Comparison of ENCODE assay signal across 22 cellular contexts in the genomic region with DNA sequence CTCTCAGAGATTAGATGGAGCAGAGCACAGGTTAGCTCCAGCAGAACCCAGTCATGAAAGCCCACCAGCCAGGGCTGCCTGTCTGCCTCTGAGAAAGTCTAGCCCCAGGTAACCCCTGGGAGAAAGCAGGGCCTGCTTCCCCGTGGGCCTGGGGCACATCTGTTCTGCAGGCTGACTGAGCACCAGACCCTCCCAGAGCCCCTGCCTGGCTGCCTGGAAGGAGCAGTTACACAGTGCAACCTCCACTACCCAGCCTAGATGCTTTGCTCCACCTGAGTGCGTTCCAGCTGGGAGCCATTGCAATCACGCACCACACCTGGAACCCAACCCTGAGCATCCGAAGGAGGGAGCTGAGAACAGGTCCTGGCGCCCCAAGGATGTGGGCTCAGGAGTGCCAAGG. TPM values are rescaled to one million over a fixed set of nuclear protein-coding genes. Genes with fewer than 3 reads are reported as not detected.
DNase-seq lines count a peak whose midpoint lies in the region; ATAC-seq and TF ChIP-seq lines count a peak whose summit lies in the region.
"Had no signal": no experiment of that assay in that cellular context is flagged by ENCODE, and none has a peak within 500 bp of the region (broad histone marks: within the 10 kb centered on the region; RNA-seq: fewer than 3 reads in every experiment).

No MANE protein-coding gene starts in this region.

- CTCF ChIA-PET in HEK293T (lab: Yijun Ruan, JAX), result interaction anchor here (0.7 to 1.8 kb wide), 5 partner anchors 14 to 1363 kb away, joined by 3 to 8 read pairs (median 4); no protein-coding TSS in a partner anchor
- CTCF ChIA-PET in naive thymus-derived CD4-positive, alpha-beta T cell (lab: Charles Lee), result interaction anchor here (3.6 kb wide), 1 partner anchor 290 kb away, joined by 19 read pairs; no protein-coding TSS in a partner anchor

- no peaks in the 10 kb centered on the region for H3K36me3 ChIP-seq in GM23338 (ENCODE audit: insufficient read depth)
- no peaks in the 10 kb centered on the region for H3K36me3 ChIP-seq in neuron (ENCODE audit: insufficient read depth, low read length)
- no peaks in the 10 kb centered on the region for H3K36me3 ChIP-seq in naive thymus-derived CD4-positive, alpha-beta T cell (ENCODE audit: control insufficient read depth in 2 of 3, insufficient read depth in 3 of 3, low read length in 3 of 3)
- H3K36me3 ChIP-seq: HAP-1, heart left ventricle, SJCRH30, suprapubic skin had no signal

- no peak overlapping the region for H3K27ac Mint-ChIP-seq in GM23338
- no peak overlapping the region for H3K27ac Mint-ChIP-seq in naive thymus-derived CD4-positive, alpha-beta T cell
- H3K27ac Mint-ChIP-seq: activated naive CD4-positive, alpha-beta T cell treated with anti-CD3 and anti-CD28 coated beads, Interleukin-2, amount 50 U/mL, for 24 hours; nephron progenitor cell; stimulated activated memory B cell treated with anti-CD40 and anti-IgM and Interleukin-4, amounts not matched to agents 10 μg/mL and 1 μg/mL and 100 μg/mL, for 72 hours had no signal

- peak; percentile 5; the same call in 1 of the 3 replicates for ATAC-seq in GM23338
- peak; percentile 3 for ATAC-seq in HG02981 (IDR thresholded peaks at IDR 0.05; ENCODE audit: unreplicated experiment)
- ATAC-seq in naive thymus-derived CD4-positive, alpha-beta T cell, result no peak

- H3K27me3 Mint-ChIP-seq in GM23338 (ENCODE audit: insufficient read depth, low read depth, poor library complexity), result peaks cover 2% of the 10 kb centered on the region
- H3K27me3 Mint-ChIP-seq in naive thymus-derived CD4-positive, alpha-beta T cell, result peaks cover 16 to 60% (median 32%) of the 10 kb centered on the region in 5 donors

- H3K4me1 Mint-ChIP-seq in GM23338, result peaks cover 41% of the 10 kb centered on the region
- H3K4me1 Mint-ChIP-seq in naive thymus-derived CD4-positive, alpha-beta T cell, result peaks cover 0 to 25% (median 0%) of the 10 kb centered on the region in 7 donors
- H3K4me1 Mint-ChIP-seq: activated naive CD4-positive, alpha-beta T cell treated with anti-CD3 and anti-CD28 coated beads, Interleukin-2, amount 50 U/mL, for 24 hours; stimulated activated memory B cell treated with anti-CD40 and anti-IgM and Interleukin-4, amounts not matched to agents 10 μg/mL and 1 μg/mL and 100 μg/mL, for 72 hours had no signal

- no peak overlapping the region for H3K4me2 ChIP-seq in GM23338

- POLR2A ChIA-PET in HEK293T (lab: Yijun Ruan, JAX), result no interaction called here
- POLR2A ChIA-PET in naive thymus-derived CD4-positive, alpha-beta T cell (lab: Charles Lee), result interaction anchor here (1.0 kb wide), 1 partner anchor 289 kb away, joined by 3 read pairs; no protein-coding TSS in a partner anchor

- H3K27ac ChIP-seq in GM23338 (ENCODE audit: low read depth), result peak overlapping the region; percentile 96; the same call in 1 of the 2 replicates
- no peak overlapping the region for H3K27ac ChIP-seq in naive thymus-derived CD4-positive, alpha-beta T cell (ENCODE audit: low read depth, low read length)
- H3K27ac ChIP-seq: heart left ventricle, SJCRH30, suprapubic skin had no signal

- TF ChIP-seq CTCF in GM23338 (conservative IDR thresholded peaks at IDR 0.05; ENCODE audit: low read depth in 2 of 2), result no peak

- no peak overlapping the region for H3K4me3 Mint-ChIP-seq in GM23338
- no peak overlapping the region for H3K4me3 Mint-ChIP-seq in naive thymus-derived CD4-positive, alpha-beta T cell
- H3K4me3 Mint-ChIP-seq: activated naive CD4-positive, alpha-beta T cell treated with anti-CD3 and anti-CD28 coated beads, Interleukin-2, amount 50 U/mL, for 24 hours; nephron progenitor cell; stimulated activated memory B cell treated with anti-CD40 and anti-IgM and Interleukin-4, amounts not matched to agents 10 μg/mL and 1 μg/mL and 100 μg/mL, for 72 hours had no signal

- H3K4me1 ChIP-seq in GM23338 (ENCODE audit: insufficient read depth) (peaks cover 30% of the 10 kb centered on the region), neuron (ENCODE audit: insufficient read depth, low read length) (no peaks in the 10 kb centered on the region)
- H3K4me1 ChIP-seq in naive thymus-derived CD4-positive, alpha-beta T cell (ENCODE audit: control insufficient read depth in 2 of 2, insufficient read depth in 2 of 2, low read length in 2 of 2), result no peaks in the 10 kb centered on the region
- H3K4me1 ChIP-seq: HAP-1, heart left ventricle, SJCRH30, suprapubic skin had no signal

- no peaks in the 10 kb centered on the region for H3F3A ChIP-seq in GM23338 (replicated peaks; ENCODE audit: low read depth)

- H3K79me2 ChIP-seq in GM23338 (replicated peaks; ENCODE audit: insufficient read depth), result peaks cover 10% of the 10 kb centered on the region

- no peaks in the 10 kb centered on the region for H3K9me3 Mint-ChIP-seq in GM23338
- H3K9me3 Mint-ChIP-seq in naive thymus-derived CD4-positive, alpha-beta T cell, result no peaks in the 10 kb centered on the region
- H3K9me3 Mint-ChIP-seq: activated naive CD4-positive, alpha-beta T cell treated with anti-CD3 and anti-CD28 coated beads, Interleukin-2, amount 50 U/mL, for 24 hours; nephron progenitor cell; stimulated activated memory B cell treated with anti-CD40 and anti-IgM and Interleukin-4, amounts not matched to agents 10 μg/mL and 1 μg/mL and 100 μg/mL, for 72 hours had no signal

- no peaks in the 10 kb centered on the region for H3K9me2 ChIP-seq in GM23338 (ENCODE audit: insufficient read depth)

- H3K36me3 Mint-ChIP-seq in GM23338 (ENCODE audit: low read depth), result no peaks in the 10 kb centered on the region
- H3K36me3 Mint-ChIP-seq in naive thymus-derived CD4-positive, alpha-beta T cell, result no peaks in the 10 kb centered on the region
- H3K36me3 Mint-ChIP-seq: activated naive CD4-positive, alpha-beta T cell treated with anti-CD3 and anti-CD28 coated beads, Interleukin-2, amount 50 U/mL, for 24 hours; stimulated activated memory B cell treated with anti-CD40 and anti-IgM and Interleukin-4, amounts not matched to agents 10 μg/mL and 1 μg/mL and 100 μg/mL, for 72 hours had no signal

- H4K20me1 ChIP-seq in GM23338 (replicated peaks; ENCODE audit: insufficient read depth), result no peaks in the 10 kb centered on the region

- intact Hi-C loops in naive thymus-derived CD4-positive, alpha-beta T cell (cut with micrococcal nuclease), result loop anchor here (1.0 to 5.0 kb wide), 5 partner anchors 141 to 536 kb away; no protein-coding TSS in a partner anchor

- H3K27me3 ChIP-seq in GM23338 (ENCODE audit: insufficient read depth) (no peaks in the 10 kb centered on the region), neuron (ENCODE audit: insufficient read depth, low read length) (peaks cover 3% of the 10 kb centered on the region)
- no peaks in the 10 kb centered on the region for H3K27me3 ChIP-seq in naive thymus-derived CD4-positive, alpha-beta T cell (ENCODE audit: control insufficient read depth in 2 of 2, insufficient read depth in 2 of 2, low read length in 2 of 2)
- H3K27me3 ChIP-seq: SJCRH30 had no signal

- no peak overlapping the region for H3K4me3 ChIP-seq in GM23338
- no peak overlapping the region for H3K4me3 ChIP-seq in neuron (ENCODE audit: low read length)
- H3K4me3 ChIP-seq in naive thymus-derived CD4-positive, alpha-beta T cell (ENCODE audit: low read length), result no peak overlapping the region
- H3K4me3 ChIP-seq: HAP-1, heart left ventricle, SJCRH30, suprapubic skin had no signal

- no peak overlapping the region for H2AFZ ChIP-seq in GM23338
- peak overlapping the region; percentile 62 for H2AFZ ChIP-seq in neuron (ENCODE audit: low read depth, low read length)

- H3K9me3 ChIP-seq in neuron (ENCODE audit: low read length), result no peaks in the 10 kb centered on the region
- no peaks in the 10 kb centered on the region for H3K9me3 ChIP-seq in naive thymus-derived CD4-positive, alpha-beta T cell (ENCODE audit: control insufficient read depth in 2 of 3, low read length in 3 of 3)
- H3K9me3 ChIP-seq: HAP-1, heart left ventricle, SJCRH30, suprapubic skin had no signal

- DNase-seq in GM23338 (ENCODE audit: low spot score) (peak; percentile 32), SK-N-DZ (ENCODE audit: low spot score) (peak; percentile 6), HEK293T (ENCODE audit: extremely low spot score) (no peak), globus pallidus (ENCODE audit: low spot score) (no peak)
- DNase-seq in naive thymus-derived CD4-positive, alpha-beta T cell, result no peak
- DNase-seq: activated CD8-positive, alpha-beta memory T cell treated with anti-CD3 and anti-CD28 coated beads, Interleukin-2, amount 50 U/mL, for 48 hours; NCI-H1930 had no signal

TF ChIP-seq in GM23338, 12 proteins besides CTCF, POLR2A, EP300 and RAD21 (continues in another document):
- TF ChIP-seq ZNF114 (CRISPR knock-in tag; IDR thresholded peaks at IDR 0.05), result no peak
- no peak for TF ChIP-seq JUNB (IDR thresholded peaks at IDR 0.05; ENCODE audit: unreplicated experiment)
- TF ChIP-seq STAT1 (IDR thresholded peaks at IDR 0.05; ENCODE audit: unreplicated experiment), result no peak
- TF ChIP-seq CREB1 (CRISPR knock-in tag; IDR thresholded peaks at IDR 0.05; ENCODE audit: low read depth), result no peak
- no peak for TF ChIP-seq NANOG (IDR thresholded peaks at IDR 0.05; ENCODE audit: borderline replicate concordance)
- no peak for TF ChIP-seq EZH2phosphoT487 (IDR thresholded peaks at IDR 0.05; ENCODE audit: unreplicated experiment)
- TF ChIP-seq POLR2AphosphoS5 (IDR thresholded peaks at IDR 0.05; ENCODE audit: low read depth), result no peak

TF ChIP-seq in HEK293T, 16 proteins besides CTCF, POLR2A, EP300 and RAD21 (continues in another document):
- TF ChIP-seq, protein P1, sequence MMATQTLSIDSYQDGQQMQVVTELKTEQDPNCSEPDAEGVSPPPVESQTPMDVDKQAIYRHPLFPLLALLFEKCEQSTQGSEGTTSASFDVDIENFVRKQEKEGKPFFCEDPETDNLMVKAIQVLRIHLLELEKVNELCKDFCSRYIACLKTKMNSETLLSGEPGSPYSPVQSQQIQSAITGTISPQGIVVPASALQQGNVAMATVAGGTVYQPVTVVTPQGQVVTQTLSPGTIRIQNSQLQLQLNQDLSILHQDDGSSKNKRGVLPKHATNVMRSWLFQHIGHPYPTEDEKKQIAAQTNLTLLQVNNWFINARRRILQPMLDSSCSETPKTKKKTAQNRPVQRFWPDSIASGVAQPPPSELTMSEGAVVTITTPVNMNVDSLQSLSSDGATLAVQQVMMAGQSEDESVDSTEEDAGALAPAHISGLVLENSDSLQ (IDR thresholded peaks at IDR 0.05), result no peak
- TF ChIP-seq TARDBP (IDR thresholded peaks at IDR 0.05) (no peak), FOXA1 (IDR thresholded peaks at IDR 0.05) (no peak)

RNA-seq across cellular contexts. Expression of a gene that starts 24.7 kb away (rescaled TPM):
- not detected in 2 replicates for total RNA-seq in GM23338 (2014; rRNA removed; shearing (Covaris generic))
- polyA plus RNA-seq in GM23338 (2016; fragmentation: Nextera tagmentation; extraction: Ambion mirVana), result not detected in 2 replicates
- polyA plus RNA-seq in SK-N-DZ (2014; cell fraction: cytosol; rRNA removed), result not detected in 2 replicates
- not detected in 2 replicates for polyA plus RNA-seq in SK-N-DZ (2014; cell fraction: nucleus; rRNA removed)
- total RNA-seq in naive thymus-derived CD4-positive, alpha-beta T cell, result not detected
- not detected for polyA plus RNA-seq in naive thymus-derived CD4-positive, alpha-beta T cell
- total RNA-seq: aorta, epithelial cell of proximal tubule, heart left ventricle, left cardiac atrium, lung microvascular endothelial cell, mucosa of gallbladder, right cardiac atrium, SJCRH30, suprapubic skin had no signal
- polyA plus RNA-seq: aorta, heart left ventricle, right cardiac atrium had no signal

RNA-seq across cellular contexts. Expression of a gene that starts 46.6 kb away (rescaled TPM):
- total RNA-seq in GM23338 (2014; rRNA removed; shearing (Covaris generic)), result not detected in 2 replicates
- 0.56 and 1.1 TPM in 2 replicates for polyA plus RNA-seq in GM23338 (2016; fragmentation: Nextera tagmentation; extraction: Ambion mirVana)
- not detected in 2 replicates for polyA plus RNA-seq in SK-N-DZ (2014; cell fraction: cytosol; rRNA removed)
- polyA plus RNA-seq in SK-N-DZ (2014; cell fraction: nucleus; rRNA removed), result not detected in 2 replicates
- not detected for total RNA-seq in naive thymus-derived CD4-positive, alpha-beta T cell
- polyA plus RNA-seq in naive thymus-derived CD4-positive, alpha-beta T cell, result not detected
- total RNA-seq: aorta, epithelial cell of proximal tubule, heart left ventricle, left cardiac atrium, lung microvascular endothelial cell, mucosa of gallbladder, right cardiac atrium, SJCRH30, suprapubic skin had no signal
- polyA plus RNA-seq: aorta, heart left ventricle, right cardiac atrium had no signal

Comparison
In these comparisons a context has a peak if more than half of its experiments do, and no peak if none do; other contexts are left out.
1. DNase-seq: peak in GM23338 (single experiment) and SK-N-DZ (single experiment); none in HEK293T (single experiment), globus pallidus (single experiment) and naive thymus-derived CD4-positive, alpha-beta T cell (0 of 9).